ENCODE assay signal across 10 cellular contexts in the genomic region with DNA sequence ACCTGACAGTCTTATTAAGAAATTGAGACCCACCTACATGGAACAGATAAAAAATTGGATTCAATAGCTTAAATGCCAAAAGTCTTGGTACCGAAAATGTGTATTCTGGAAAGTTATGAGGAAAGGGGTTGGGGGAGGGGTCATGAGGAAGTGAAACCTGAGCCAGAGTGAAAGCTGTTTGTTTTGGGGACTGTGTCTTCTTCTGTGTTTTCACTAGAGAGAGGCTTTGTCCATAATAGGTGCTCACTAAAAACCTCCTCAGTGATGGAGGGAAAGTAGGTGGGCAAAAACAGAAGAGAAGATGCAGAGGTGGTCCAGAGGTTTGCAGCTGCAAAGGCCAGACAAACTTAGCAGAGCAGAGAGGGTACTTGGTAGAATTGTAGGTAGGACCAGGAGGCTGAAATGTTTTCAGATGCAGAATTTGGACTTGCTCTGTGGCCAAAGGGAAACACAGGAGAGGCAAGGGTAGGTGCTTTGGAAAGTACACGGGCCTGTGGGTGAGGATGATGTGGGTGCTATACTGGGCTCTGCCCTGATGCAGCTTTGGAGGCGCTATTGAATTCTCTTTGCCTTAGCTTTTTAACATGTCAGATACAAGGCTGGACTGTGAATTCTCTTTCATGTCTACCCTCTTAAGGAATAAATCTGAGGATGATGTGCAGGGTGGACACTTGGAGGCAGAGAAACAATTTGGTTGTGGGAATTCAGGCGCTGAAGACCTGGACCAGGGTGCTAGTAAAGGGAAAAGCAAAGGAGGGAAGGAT.
DNase-seq lines count a peak whose midpoint lies in the region; ATAC-seq and TF ChIP-seq lines count a peak whose summit lies in the region.
"Had no signal": no experiment of that assay in that cellular context is flagged by ENCODE, and none has a peak within 500 bp of the region (broad histone marks: within the 10 kb centered on the region; RNA-seq: fewer than 3 reads in every experiment).

No MANE protein-coding gene starts in this region.

- H3K4me3 Mint-ChIP-seq in activated T-cell treated with anti-CD3 and anti-CD28 coated beads, Interleukin-2, amount 50 U/mL, for 72 hours = no peak overlapping the region
- H3K4me3 Mint-ChIP-seq in activated T-cell treated with anti-CD3 and anti-CD28 coated beads, Interleukin-2, amount 50 U/mL, for 4 hours = no peak overlapping the region

- H3K4me1 Mint-ChIP-seq in activated T-cell treated with anti-CD3 and anti-CD28 coated beads, Interleukin-2, amount 50 U/mL, for 72 hours (ENCODE audit: low read depth) = peaks cover 20% of the 10 kb centered on the region
- H3K4me1 Mint-ChIP-seq in activated T-cell treated with anti-CD3 and anti-CD28 coated beads, Interleukin-2, amount 50 U/mL, for 4 hours (ENCODE audit: low read depth) = peaks cover 20% of the 10 kb centered on the region

- peaks cover 29% of the 10 kb centered on the region for H3K27me3 Mint-ChIP-seq in activated T-cell treated with anti-CD3 and anti-CD28 coated beads, Interleukin-2, amount 50 U/mL, for 72 hours (ENCODE audit: low read depth)
- H3K27me3 Mint-ChIP-seq in activated T-cell treated with anti-CD3 and anti-CD28 coated beads, Interleukin-2, amount 50 U/mL, for 4 hours (ENCODE audit: low read depth) = no peaks in the 10 kb centered on the region

- no peak for ATAC-seq in activated T-cell treated with anti-CD3 and anti-CD28 coated beads, Interleukin-2, amount 50 U/mL, for 72 hours (replicated peaks in 1 of 2)
- no peak for ATAC-seq in activated T-cell treated with anti-CD3 and anti-CD28 coated beads, Interleukin-2, amount 50 U/mL, for 4 hours
- no peak for ATAC-seq in HG03469 (IDR thresholded peaks at IDR 0.05; ENCODE audit: unreplicated experiment)

- H3K27ac ChIP-seq in spleen = peak overlapping the region in 6 of 8 donors; percentile 11 to 77 (median 62)
- H3K27ac ChIP-seq in prostate gland = no peak overlapping the region
- H3K27ac ChIP-seq: HL-60 had no signal

- TF ChIP-seq POLR2A in spleen (IDR thresholded peaks at IDR 0.05) = no peak
- no peak for TF ChIP-seq POLR2A in prostate gland (IDR thresholded peaks at IDR 0.05)

- H3K4me3 ChIP-seq in spleen (peak overlapping the region in 1 of 8 donors; percentile 1), prostate gland (no peak overlapping the region)

- H3K4me1 ChIP-seq in spleen (peaks cover 32 to 82% (median 67%) of the 10 kb centered on the region in 6 donors), prostate gland (replicated peaks) (no peaks in the 10 kb centered on the region)

- H3K9me3 ChIP-seq in spleen = no peaks in the 10 kb centered on the region
- no peaks in the 10 kb centered on the region for H3K9me3 ChIP-seq in prostate gland

- intact Hi-C loops in spleen (cut with DNase I; ENCODE audit: low total_unique reads) = no loop called here
- intact Hi-C loops in prostate gland (cut with DNase I) = loop anchor here (10.0 kb wide), 1 partner anchor 263 kb away; no protein-coding TSS in a partner anchor

- H3K36me3 Mint-ChIP-seq in activated T-cell treated with anti-CD3 and anti-CD28 coated beads, Interleukin-2, amount 50 U/mL, for 72 hours (ENCODE audit: insufficient read depth in 2 of 2) = no peaks in the 10 kb centered on the region
- H3K36me3 Mint-ChIP-seq in activated T-cell treated with anti-CD3 and anti-CD28 coated beads, Interleukin-2, amount 50 U/mL, for 4 hours (ENCODE audit: insufficient read depth) = no peaks in the 10 kb centered on the region

- H3K36me3 ChIP-seq in spleen (no peaks in the 10 kb centered on the region), prostate gland (no peaks in the 10 kb centered on the region)

- 74 to 82% (median 75%) methylated on average over 4 of the region's 4 CpGs for WGBS in spleen, 5 donors
- WGBS in prostate gland = 91% methylated on average over 4 of the region's 4 CpGs

- no peak overlapping the region for H3K27ac Mint-ChIP-seq in activated T-cell treated with anti-CD3 and anti-CD28 coated beads, Interleukin-2, amount 50 U/mL, for 72 hours

- no peaks in the 10 kb centered on the region for H3K9me3 Mint-ChIP-seq in activated T-cell treated with anti-CD3 and anti-CD28 coated beads, Interleukin-2, amount 50 U/mL, for 72 hours
- H3K9me3 Mint-ChIP-seq in activated T-cell treated with anti-CD3 and anti-CD28 coated beads, Interleukin-2, amount 50 U/mL, for 4 hours = no peaks in the 10 kb centered on the region

- DNase-seq in activated T-cell treated with anti-CD3 and anti-CD28 coated beads, Interleukin-2, amount 50 U/mL, for 72 hours = peak; percentile 10 to 16
- no peak for DNase-seq in activated T-cell treated with anti-CD3 and anti-CD28 coated beads, Interleukin-2, amount 50 U/mL, for 4 hours
- DNase-seq in NAMALWA (ENCODE audit: low spot score) = peak; percentile 38
- DNase-seq in dermis blood vessel endothelial cell = peak; percentile 13
- DNase-seq in spleen = no peak
- no peak for DNase-seq in prostate gland (ENCODE audit: low spot score)
- no peak for DNase-seq in NCI-H2029 (lab: John Stamatoyannopoulos, UW)
- DNase-seq: AML-193 had no signal

- H3K27me3 ChIP-seq in spleen (replicated peaks in 1 of 7) (no peaks in the 10 kb centered on the region), prostate gland (replicated peaks; ENCODE audit: insufficient read depth) (peaks cover 3% of the 10 kb centered on the region)

- peak in 2 of 11 experiments; percentile 15 to 20 for TF ChIP-seq CTCF in spleen (IDR thresholded peaks at IDR 0.05 in 8 of 11, conservative IDR thresholded peaks at IDR 0.05 in 3 of 11)
- TF ChIP-seq CTCF in prostate gland (IDR thresholded peaks at IDR 0.05) = no peak

Comparison
In these comparisons a context has a peak if more than half of its experiments do, and no peak if none do; other contexts are left out.
1. DNase-seq: peak in activated T-cell treated with anti-CD3 and anti-CD28 coated beads, Interleukin-2, amount 50 U/mL, for 72 hours (2 of 2), NAMALWA (single experiment) and dermis blood vessel endothelial cell (single experiment); none in activated T-cell treated with anti-CD3 and anti-CD28 coated beads, Interleukin-2, amount 50 U/mL, for 4 hours (single experiment), spleen (single experiment), prostate gland (single experiment) and NCI-H2029 (single experiment).
2. H3K27ac ChIP-seq: peak in spleen (6 of 8); none in prostate gland (0 of 2).